In genomic region chr4:82215800-82216199, GRCh38 we compare ENCODE assay signal across 9 cellular contexts.
"Had no signal": no experiment of that assay in that cellular context is flagged by ENCODE, and none has a peak within 500 bp of the region (broad histone marks: within the 10 kb centered on the region; RNA-seq: fewer than 3 reads in every experiment).

No MANE protein-coding gene starts in this region.

- H3K4me2 ChIP-seq: KMS-11 had no signal

- H3K9me3 ChIP-seq: HAP-1 had no signal

- DNase-seq: GM23248, GOT3, H7, KBM-7 had no signal

- H3K4me3 Mint-ChIP-seq: IgD-negative memory B cell had no signal

- FAIRE-seq: HTR-8/SVneo had no signal

- H3K27ac ChIP-seq: GM23248, KMS-11 had no signal

- ATAC-seq: HCT116 had no signal

- H3K36me3 Mint-ChIP-seq: IgD-negative memory B cell had no signal

- H3K27ac Mint-ChIP-seq: IgD-negative memory B cell had no signal

- H3K36me3 ChIP-seq: HAP-1 had no signal

- H3K4me3 ChIP-seq: GM23248, HAP-1 had no signal

- H3K9ac ChIP-seq: GM23248, KMS-11 had no signal

- H3K4me1 ChIP-seq: HAP-1 had no signal

- H2AFZ ChIP-seq: GM23248 had no signal
